In the genomic region with DNA sequence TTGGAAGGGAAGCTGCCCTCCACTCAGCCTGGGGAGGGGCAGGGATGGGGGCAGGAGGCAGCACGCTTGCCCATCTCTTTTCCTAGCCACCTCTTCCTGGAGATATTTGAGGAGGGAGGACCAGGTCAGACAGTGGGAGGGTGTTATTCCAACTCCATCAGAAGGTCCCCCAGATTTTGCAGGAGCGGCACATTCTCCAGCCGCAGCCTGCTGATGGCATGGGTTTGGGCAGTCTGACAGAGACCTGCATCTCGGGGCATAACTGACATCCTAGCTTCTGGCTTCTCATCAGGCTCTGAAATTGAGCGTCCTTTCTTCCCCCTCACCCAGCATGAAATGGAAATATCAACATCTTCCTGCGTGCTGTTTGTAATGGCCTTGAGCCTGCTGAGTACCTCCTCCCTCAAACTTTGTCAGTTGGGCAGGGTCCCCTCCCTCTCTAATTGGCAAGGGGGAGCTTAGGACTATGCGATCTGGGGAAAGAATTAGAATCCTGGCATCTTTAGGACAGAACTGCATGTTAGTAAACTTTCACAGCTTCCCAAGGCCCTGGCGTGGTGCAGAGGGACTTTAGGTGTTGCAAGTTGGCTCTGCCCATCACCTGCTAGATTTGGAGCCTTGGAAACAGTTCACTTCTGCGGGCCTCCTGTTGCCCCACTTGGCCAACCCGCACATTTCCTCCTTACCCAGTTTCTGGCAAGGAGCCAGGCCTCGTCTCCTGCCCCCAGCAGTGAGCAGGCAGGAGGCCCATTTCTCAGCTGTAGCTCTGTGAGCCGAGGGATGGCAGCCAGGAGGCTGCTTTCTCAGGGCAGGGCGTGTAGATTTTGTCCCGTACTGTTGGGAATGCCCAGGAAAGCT, we compare ENCODE assay signal across 8 cellular contexts. TPM values are rescaled to one million over a fixed set of nuclear protein-coding genes. Genes with fewer than 3 reads are reported as not detected.
A peak's percentile ranks its signal among the peaks of the same experiment; 100 is the strongest.
DNase-seq lines count a peak whose midpoint lies in the region; ATAC-seq, FAIRE-seq and TF ChIP-seq lines count a peak whose summit lies in the region.

No MANE protein-coding gene starts in this region.

- H3K4me1 ChIP-seq in endothelial cell of umbilical vein (ENCODE audit: control insufficient read depth, extremely low read depth, insufficient read depth, low read length) (peaks cover 4% of the 10 kb centered on the region), osteoblast (ENCODE audit: insufficient read depth, low read length) (peaks cover 6% of the 10 kb centered on the region)

- H3K9me3 ChIP-seq in endothelial cell of umbilical vein (replicated peaks; ENCODE audit: control insufficient read depth, insufficient read depth, low read length) (no peaks in the 10 kb centered on the region), osteoblast (ENCODE audit: low read depth, low read length) (no peaks in the 10 kb centered on the region)

- no peak overlapping the region for H3K9ac ChIP-seq in endothelial cell of umbilical vein (replicated peaks; ENCODE audit: extremely low read depth, insufficient read depth, low read length)

- H3K9me3 Mint-ChIP-seq in activated CD4-positive, alpha-beta memory T cell treated with anti-CD3 and anti-CD28 coated beads for 36 hours, result no peaks in the 10 kb centered on the region

- H4K20me1 ChIP-seq in endothelial cell of umbilical vein (replicated peaks; ENCODE audit: control insufficient read depth, extremely low read depth, insufficient read depth, low read length) (no peaks in the 10 kb centered on the region), osteoblast (ENCODE audit: insufficient read depth, low read length) (peaks cover 15% of the 10 kb centered on the region)

- H3K4me2 ChIP-seq in endothelial cell of umbilical vein (ENCODE audit: insufficient read depth, low read length) (no peak overlapping the region), osteoblast (ENCODE audit: insufficient read depth, low read length) (no peak overlapping the region)

- H3K27me3 ChIP-seq in endothelial cell of umbilical vein (ENCODE audit: control insufficient read depth in 2 of 2, insufficient read depth in 2 of 2, low read length in 2 of 2), result peaks cover 20 to 29% of the 10 kb centered on the region in 2 experiments
- peaks cover 9% of the 10 kb centered on the region for H3K27me3 ChIP-seq in osteoblast (ENCODE audit: insufficient read depth, low read length)

- no peak for ATAC-seq in HG03280 (IDR thresholded peaks at IDR 0.05; ENCODE audit: unreplicated experiment)
- no peak for ATAC-seq in HG02798 (IDR thresholded peaks at IDR 0.05; ENCODE audit: poor library complexity, unreplicated experiment)

- no peak for TF ChIP-seq POLR2A in endothelial cell of umbilical vein (IDR thresholded peaks at IDR 0.05; ENCODE audit: low read depth, low read length)

- BruUV-seq in endothelial cell of umbilical vein (replicated peaks; lab: Mats Ljungman, UMichigan), result no TSS peak

- no peak overlapping the region for H3K4me3 ChIP-seq in endothelial cell of umbilical vein (replicated peaks in 1 of 3; ENCODE audit: insufficient read depth in 1 of 3, low read depth in 1 of 3, low read length in 3 of 3)
- no peak overlapping the region for H3K4me3 ChIP-seq in osteoblast (ENCODE audit: insufficient read depth, low read length)

- peaks cover 8% of the 10 kb centered on the region for H3K27me3 Mint-ChIP-seq in activated CD4-positive, alpha-beta memory T cell treated with anti-CD3 and anti-CD28 coated beads for 36 hours

- in situ Hi-C loops in G401 (cut with HindIII; ENCODE audit: low sequenced_read_pairs), result no loop called here

- H2AFZ ChIP-seq in endothelial cell of umbilical vein (ENCODE audit: low read depth, low read length) (no peak overlapping the region), osteoblast (ENCODE audit: low read length) (no peak overlapping the region)

- POLR2A ChIA-PET in activated CD4-positive, alpha-beta memory T cell treated with anti-CD3 and anti-CD28 coated beads for 36 hours (lab: Charles Lee), result interaction anchor here (1.3 kb wide), 1 partner anchor 9 kb away, joined by 4 read pairs; no protein-coding TSS in a partner anchor
- POLR2A ChIA-PET in endothelial cell of umbilical vein (lab: Charles Lee), result no interaction called here

- H3K27ac ChIP-seq in endothelial cell of umbilical vein (ENCODE audit: insufficient read depth, low read depth, low read length), result no peak overlapping the region
- H3K27ac ChIP-seq in osteoblast (ENCODE audit: low read depth, low read length), result no peak overlapping the region

- H3K4me3 Mint-ChIP-seq in activated CD4-positive, alpha-beta memory T cell treated with anti-CD3 and anti-CD28 coated beads for 36 hours, result no peak overlapping the region

- H3K36me3 Mint-ChIP-seq in activated CD4-positive, alpha-beta memory T cell treated with anti-CD3 and anti-CD28 coated beads for 36 hours, result no peaks in the 10 kb centered on the region

- no peak overlapping the region for H3K27ac Mint-ChIP-seq in activated CD4-positive, alpha-beta memory T cell treated with anti-CD3 and anti-CD28 coated beads for 36 hours

- CTCF ChIA-PET in activated CD4-positive, alpha-beta memory T cell treated with anti-CD3 and anti-CD28 coated beads for 36 hours (lab: Charles Lee), result interaction anchor here (1.1 to 1.8 kb wide), 8 partner anchors 14 to 186 kb away, joined by 3 to 12 read pairs (median 5); partner anchors contain the start of gene GPR55
- CTCF ChIA-PET in endothelial cell of umbilical vein (lab: Charles Lee), result interaction anchor here (0.7 to 1.3 kb wide), 4 partner anchors 14 to 120 kb away, joined by 3 read pairs; no protein-coding TSS in a partner anchor

- no peaks in the 10 kb centered on the region for H3K36me3 ChIP-seq in endothelial cell of umbilical vein (ENCODE audit: control insufficient read depth in 2 of 2, extremely low read depth in 1 of 2, insufficient read depth in 2 of 2, low read length in 2 of 2)
- no peaks in the 10 kb centered on the region for H3K36me3 ChIP-seq in osteoblast (ENCODE audit: insufficient read depth, low read length)

- no peak for FAIRE-seq in endothelial cell of umbilical vein (lab: Jason Lieb, UNC)

- peak; percentile 53 for DNase-seq in G401 (ENCODE audit: low spot score)
- DNase-seq in NCI-H1048 (lab: John Stamatoyannopoulos, UW), result peak; percentile 11
- peak; percentile 62 for DNase-seq in activated CD4-positive, alpha-beta memory T cell treated with anti-CD3 and anti-CD28 coated beads for 36 hours
- DNase-seq in endothelial cell of umbilical vein (ENCODE audit: low read depth, low spot score), result peak; percentile 13
- DNase-seq in osteoblast (ENCODE audit: insufficient read length, low spot score, missing footprints), result peak; percentile 88
- DNase-seq in NCI-H1930 (lab: John Stamatoyannopoulos, UW), result no peak

- H3K79me2 ChIP-seq in endothelial cell of umbilical vein (ENCODE audit: control insufficient read depth, insufficient read depth, low read length) (no peaks in the 10 kb centered on the region), osteoblast (ENCODE audit: insufficient read depth, low read length) (no peaks in the 10 kb centered on the region)

- dilution Hi-C loops in endothelial cell of umbilical vein (cut with MboI; ENCODE audit: extremely low pct_ligation_motif_present, low sequenced_read_pairs), result no loop called here

- peaks cover 26% of the 10 kb centered on the region for H3K4me1 Mint-ChIP-seq in activated CD4-positive, alpha-beta memory T cell treated with anti-CD3 and anti-CD28 coated beads for 36 hours (ENCODE audit: low read depth)

- intact Hi-C loops in activated CD4-positive, alpha-beta memory T cell treated with anti-CD3 and anti-CD28 coated beads for 36 hours (cut with micrococcal nuclease), result loop anchor here (2.0 kb wide), 1 partner anchor 42 kb away; no protein-coding TSS in a partner anchor
- intact Hi-C loops in endothelial cell of umbilical vein (cut with micrococcal nuclease), result no loop called here

- H3K9me1 ChIP-seq in endothelial cell of umbilical vein (replicated peaks; ENCODE audit: control insufficient read depth, extremely low read depth, insufficient read depth, low read length), result no peaks in the 10 kb centered on the region

- no peak for TF ChIP-seq CTCF in endothelial cell of umbilical vein (IDR thresholded peaks at IDR 0.05; ENCODE audit: extremely low read depth in 1 of 2, insufficient read depth in 1 of 2, low read depth in 1 of 2, low read length in 2 of 2)
- TF ChIP-seq CTCF in osteoblast (IDR thresholded peaks at IDR 0.05; ENCODE audit: extremely low read depth, low read depth, low read length), result no peak

TF ChIP-seq in endothelial cell of umbilical vein, 7 proteins besides CTCF, POLR2A, EP300 and RAD21 (continues in another document):
- TF ChIP-seq MYC (IDR thresholded peaks at IDR 0.05; ENCODE audit: low read depth, low read length) (no peak), POLR2AphosphoS5 (IDR thresholded peaks at IDR 0.05; ENCODE audit: insufficient read depth, low read depth, low read length) (no peak), GATA2 (IDR thresholded peaks at IDR 0.05; ENCODE audit: insufficient read depth, insufficient read length, low read depth, low read length) (no peak), EZH2 (IDR thresholded peaks at IDR 0.05; ENCODE audit: borderline replicate concordance, low read depth, low read length, severe bottlenecking) (no peak)

RNA-seq across cellular contexts. Expression of gene ITM2C, which starts 2.2 kb away (rescaled TPM):
- total RNA-seq in G401 (2014; rRNA removed; shearing (Covaris generic)), result 232 and 273 TPM in 2 replicates
- total RNA-seq in activated CD4-positive, alpha-beta memory T cell treated with anti-CD3 and anti-CD28 coated beads for 36 hours, result 10 to 100 TPM; 19.5 to 23.0 TPM
- total RNA-seq in endothelial cell of umbilical vein, result 8.4 and 12.0 TPM in 2 replicates
- 12.1 and 14.0 TPM in 2 replicates for polyA plus RNA-seq in endothelial cell of umbilical vein
- polyA plus RNA-seq in endothelial cell of umbilical vein (2011; cell fraction: cytosol; rRNA removed), result 6.9 and 7.0 TPM in 2 replicates
- polyA plus RNA-seq in endothelial cell of umbilical vein (2011; cell fraction: nucleus; rRNA removed), result 3.8 and 4.8 TPM in 2 replicates
- polyA plus RNA-seq in endothelial cell of umbilical vein (2012), result 8.5 and 13.4 TPM in 2 replicates
- polyA minus RNA-seq in endothelial cell of umbilical vein, result 11.6 and 14.8 TPM in 2 replicates
- 17.7 TPM for polyA minus RNA-seq in endothelial cell of umbilical vein (2011; cell fraction: cytosol; rRNA and poly(A)+ RNA removed)
- 0.67 and 1.7 TPM in 2 replicates for polyA minus RNA-seq in endothelial cell of umbilical vein (2011; cell fraction: nucleus; rRNA and poly(A)+ RNA removed)
- total RNA-seq in osteoblast, result 52.2 and 63.7 TPM in 2 replicates

RNA-seq across cellular contexts. Expression of gene GPR55, which starts 58.1 kb away (rescaled TPM):
- not detected in 2 replicates for total RNA-seq in G401 (2014; rRNA removed; shearing (Covaris generic))
- 1 to 10 TPM; 1.5 to 1.6 TPM for total RNA-seq in activated CD4-positive, alpha-beta memory T cell treated with anti-CD3 and anti-CD28 coated beads for 36 hours
- total RNA-seq in endothelial cell of umbilical vein (not detected in 2 replicates), osteoblast (not detected in 2 replicates)
- polyA plus RNA-seq in endothelial cell of umbilical vein, result not detected in 2 replicates
- polyA plus RNA-seq in endothelial cell of umbilical vein (2011; cell fraction: cytosol; rRNA removed), result not detected in 2 replicates
- not detected in 2 replicates for polyA plus RNA-seq in endothelial cell of umbilical vein (2011; cell fraction: nucleus; rRNA removed)
- not detected in 2 replicates for polyA plus RNA-seq in endothelial cell of umbilical vein (2012)
- not detected in 2 replicates for polyA minus RNA-seq in endothelial cell of umbilical vein
- not detected for polyA minus RNA-seq in endothelial cell of umbilical vein (2011; cell fraction: cytosol; rRNA and poly(A)+ RNA removed)
- polyA minus RNA-seq in endothelial cell of umbilical vein (2011; cell fraction: nucleus; rRNA and poly(A)+ RNA removed), result not detected in 2 replicates

Comparison
In these comparisons a context has a peak if more than half of its experiments do, and no peak if none do; other contexts are left out.
1. DNase-seq: peak in G401 (single experiment), NCI-H1048 (single experiment), activated CD4-positive, alpha-beta memory T cell treated with anti-CD3 and anti-CD28 coated beads for 36 hours (single experiment), endothelial cell of umbilical vein (single experiment) and osteoblast (single experiment); none in NCI-H1930 (0 of 2).